In the genomic region with DNA sequence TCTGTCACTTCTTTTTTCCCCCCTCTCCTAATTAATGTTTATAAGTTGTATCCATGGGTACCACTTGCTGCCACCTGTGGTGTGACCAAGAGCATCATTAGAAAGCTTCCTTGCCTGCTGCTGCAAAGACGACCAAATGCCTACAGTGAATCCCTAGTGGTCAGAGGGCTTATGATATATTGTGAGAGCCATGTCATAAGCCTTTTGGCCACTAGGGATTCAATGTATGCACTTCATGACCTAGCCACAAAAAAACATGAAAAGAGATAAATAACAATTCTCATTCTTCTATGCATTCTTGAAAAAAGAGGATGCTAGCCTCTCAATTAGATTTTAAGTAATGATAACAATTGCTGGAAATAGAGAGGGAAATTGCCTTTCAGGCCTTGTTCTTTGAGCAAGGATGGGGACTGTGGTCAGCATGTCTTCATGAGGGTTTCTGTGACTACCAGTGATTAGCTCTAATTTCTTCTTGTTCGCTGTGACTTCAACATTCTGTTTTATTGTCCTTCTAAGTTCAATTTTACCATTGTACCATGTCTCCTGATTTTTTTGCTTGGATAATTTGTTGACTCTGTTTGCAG, we compare ENCODE assay signal across 10 cellular contexts.
DNase-seq lines count a peak whose midpoint lies in the region; ATAC-seq, FAIRE-seq and TF ChIP-seq lines count a peak whose summit lies in the region.
"Had no signal": no experiment of that assay in that cellular context is flagged by ENCODE, and none has a peak within 500 bp of the region (broad histone marks: within the 10 kb centered on the region; RNA-seq: fewer than 3 reads in every experiment).

No MANE protein-coding gene starts in this region.

- intact Hi-C loops in lower leg skin (cut with DNase I; ENCODE audit: low total_unique reads), result no loop called here

- H3K27ac Mint-ChIP-seq in CD8-positive, alpha-beta memory T cell, result no peak overlapping the region

- H3K36me3 Mint-ChIP-seq in CD8-positive, alpha-beta memory T cell, result no peaks in the 10 kb centered on the region

- TF ChIP-seq RAD21 in A549 (conservative IDR thresholded peaks at IDR 0.05 in 1 of 2, IDR thresholded peaks at IDR 0.05 in 1 of 2), result no peak

- H3K9me3 Mint-ChIP-seq in CD8-positive, alpha-beta memory T cell, result no peaks in the 10 kb centered on the region

- ATAC-seq in A549 (peak; percentile 89 to 91), GM18519 (IDR thresholded peaks at IDR 0.05; ENCODE audit: low FRiP score, unreplicated experiment) (peak; percentile 84), GM19328 (IDR thresholded peaks at IDR 0.05; ENCODE audit: unreplicated experiment) (no peak)

- peaks cover 2 to 9% of the 10 kb centered on the region in 2 donors for H3K27me3 Mint-ChIP-seq in CD8-positive, alpha-beta memory T cell

- H3K79me2 ChIP-seq in Karpas-422 (ENCODE audit: low read length), result no peaks in the 10 kb centered on the region

- POLR2A ChIA-PET in A549 (lab: Yijun Ruan, JAX), result no interaction called here
- POLR2A ChIA-PET in CD8-positive, alpha-beta memory T cell (lab: Charles Lee), result no interaction called here

- peaks cover 9% of the 10 kb centered on the region; the same call in 2 of the 3 replicates for H3K4me1 ChIP-seq in A549
- no peaks in the 10 kb centered on the region for H3K4me1 ChIP-seq in Karpas-422 (ENCODE audit: low read length)
- no peaks in the 10 kb centered on the region for H3K4me1 ChIP-seq in CD8-positive, alpha-beta memory T cell (ENCODE audit: insufficient read depth, low read length)
- H3K4me1 ChIP-seq: tibial artery had no signal

- no peak overlapping the region for H3K9ac ChIP-seq in Karpas-422 (ENCODE audit: low read length)

- H3K4me3 Mint-ChIP-seq in CD8-positive, alpha-beta memory T cell, result no peak overlapping the region

- DNase-seq in A549 (ENCODE audit: low read depth in 1 of 2, low spot score in 1 of 2), result peak; percentile 44 to 48
- peak; percentile 65 for DNase-seq in Karpas-422
- DNase-seq in brain microvascular endothelial cell, result peak; percentile 11
- DNase-seq in CD8-positive, alpha-beta memory T cell, result no peak
- no peak for DNase-seq in pons (ENCODE audit: low spot score)
- DNase-seq in lower leg skin (ENCODE audit: low spot score in 2 of 2), result no peak
- DNase-seq: tibial artery had no signal

- H3K9me3 ChIP-seq in A549, result no peaks in the 10 kb centered on the region
- no peaks in the 10 kb centered on the region for H3K9me3 ChIP-seq in Karpas-422 (ENCODE audit: low read length)
- H3K9me3 ChIP-seq in CD8-positive, alpha-beta memory T cell (ENCODE audit: low read length), result no peaks in the 10 kb centered on the region
- H3K9me3 ChIP-seq: tibial artery had no signal

- no peak for FAIRE-seq in A549 (lab: Jason Lieb, UNC)
- FAIRE-seq: G401.6 had no signal

- 68% methylated on average over 2 of the region's 2 CpGs for WGBS in A549 (ENCODE audit: missing lambda C conversion rate)
- 71 to 82% methylated on average over 2 of the region's 2 CpGs for WGBS in lower leg skin, 2 donors

- H3K9me2 ChIP-seq in Karpas-422 (replicated peaks; ENCODE audit: insufficient read depth, low read length), result no peaks in the 10 kb centered on the region

- H2AFZ ChIP-seq in Karpas-422 (ENCODE audit: low read length), result no peak overlapping the region

- H3K4me2 ChIP-seq in A549 (no peak overlapping the region), Karpas-422 (ENCODE audit: low read depth, low read length, poor library complexity, severe bottlenecking) (no peak overlapping the region)

- H3K36me3 ChIP-seq in Karpas-422 (ENCODE audit: insufficient read depth, low read length), result no peaks in the 10 kb centered on the region
- H3K36me3 ChIP-seq in brain microvascular endothelial cell (replicated peaks), result no peaks in the 10 kb centered on the region
- H3K36me3 ChIP-seq in CD8-positive, alpha-beta memory T cell (ENCODE audit: insufficient read depth, low read length), result no peaks in the 10 kb centered on the region
- H3K36me3 ChIP-seq: tibial artery had no signal

- TF ChIP-seq EP300 in A549 (IDR thresholded peaks at IDR 0.05), result no peak

- H3K27me3 ChIP-seq in Karpas-422 (ENCODE audit: low read length) (no peaks in the 10 kb centered on the region), brain microvascular endothelial cell (replicated peaks) (no peaks in the 10 kb centered on the region)
- H3K27me3 ChIP-seq in CD8-positive, alpha-beta memory T cell (ENCODE audit: insufficient read depth, low read length, poor library complexity, severe bottlenecking), result no peaks in the 10 kb centered on the region
- H3K27me3 ChIP-seq: tibial artery had no signal

- H3K27ac ChIP-seq in A549 (no peak overlapping the region), Karpas-422 (ENCODE audit: low read length) (no peak overlapping the region), brain microvascular endothelial cell (no peak overlapping the region)
- H3K27ac ChIP-seq in CD8-positive, alpha-beta memory T cell (ENCODE audit: low read depth, low read length), result no peak overlapping the region
- H3K27ac ChIP-seq: tibial artery had no signal

- H3K4me3 ChIP-seq in A549 (no peak overlapping the region), Karpas-422 (ENCODE audit: low read length) (no peak overlapping the region), brain microvascular endothelial cell (ENCODE audit: low read depth, low read length) (no peak overlapping the region), lower leg skin (ENCODE audit: low read depth, poor library complexity, severe bottlenecking) (no peak overlapping the region)
- no peak overlapping the region for H3K4me3 ChIP-seq in CD8-positive, alpha-beta memory T cell (ENCODE audit: low read length)
- H3K4me3 ChIP-seq: tibial artery had no signal

- TF ChIP-seq CTCF in A549 (IDR thresholded peaks at IDR 0.05) (peak; percentile 7; the same call in 1 of the 3 replicates), brain microvascular endothelial cell (IDR thresholded peaks at IDR 0.05; ENCODE audit: low read depth, low read length, missing control alignments) (peak; percentile 59), lower leg skin (IDR thresholded peaks at IDR 0.05) (no peak)

- H4K20me1 ChIP-seq in Karpas-422 (ENCODE audit: insufficient read depth, low read depth, low read length), result no peaks in the 10 kb centered on the region

- H3K4me1 Mint-ChIP-seq in CD8-positive, alpha-beta memory T cell, result no peaks in the 10 kb centered on the region

- in situ Hi-C loops in brain microvascular endothelial cell (cut with HindIII; ENCODE audit: low pct_ligation_motif_present, low sequenced_read_pairs), result no loop called here

- TF ChIP-seq POLR2A in A549 (IDR thresholded peaks at IDR 0.05; ENCODE audit: low read length), result no peak
- TF ChIP-seq POLR2A in lower leg skin (IDR thresholded peaks at IDR 0.05), result no peak

- CTCF ChIA-PET in A549 (lab: Yijun Ruan, JAX), result interaction anchor here (0.7 to 1.2 kb wide), 4 partner anchors 9 to 20 kb away, joined by 3 read pairs; no protein-coding TSS in a partner anchor
- CTCF ChIA-PET in CD8-positive, alpha-beta memory T cell (lab: Charles Lee), result no interaction called here

TF ChIP-seq in A549, 52 proteins besides CTCF, POLR2A, EP300 and RAD21:
- TF ChIP-seq PHF8 (IDR thresholded peaks at IDR 0.05; ENCODE audit: borderline replicate concordance, low read depth) (no peak), POLR2AphosphoS2 (conservative IDR thresholded peaks at IDR 0.05; ENCODE audit: low read length) (no peak), CEBPB (IDR thresholded peaks at IDR 0.05) (no peak), EHMT2 (IDR thresholded peaks at IDR 0.05; ENCODE audit: low read depth) (no peak), HEYL (CRISPR knock-in tag; IDR thresholded peaks at IDR 0.05) (no peak), MYC (IDR thresholded peaks at IDR 0.05; ENCODE audit: borderline replicate concordance, low read length) (no peak), CHD4 (IDR thresholded peaks at IDR 0.05; ENCODE audit: borderline replicate concordance) (no peak), JUNB (IDR thresholded peaks at IDR 0.05) (no peak), RNF2 (IDR thresholded peaks at IDR 0.05; ENCODE audit: borderline replicate concordance, low read depth) (no peak), SREBF2 (IDR thresholded peaks at IDR 0.05) (no peak), NFE2L2 (conservative IDR thresholded peaks at IDR 0.05; ENCODE audit: low read length) (no peak), HDAC2 (IDR thresholded peaks at IDR 0.05) (no peak), SMC3 (IDR thresholded peaks at IDR 0.05) (no peak)
- TF ChIP-seq, protein P1, sequence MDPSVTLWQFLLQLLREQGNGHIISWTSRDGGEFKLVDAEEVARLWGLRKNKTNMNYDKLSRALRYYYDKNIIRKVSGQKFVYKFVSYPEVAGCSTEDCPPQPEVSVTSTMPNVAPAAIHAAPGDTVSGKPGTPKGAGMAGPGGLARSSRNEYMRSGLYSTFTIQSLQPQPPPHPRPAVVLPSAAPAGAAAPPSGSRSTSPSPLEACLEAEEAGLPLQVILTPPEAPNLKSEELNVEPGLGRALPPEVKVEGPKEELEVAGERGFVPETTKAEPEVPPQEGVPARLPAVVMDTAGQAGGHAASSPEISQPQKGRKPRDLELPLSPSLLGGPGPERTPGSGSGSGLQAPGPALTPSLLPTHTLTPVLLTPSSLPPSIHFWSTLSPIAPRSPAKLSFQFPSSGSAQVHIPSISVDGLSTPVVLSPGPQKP (IDR thresholded peaks at IDR 0.05; ENCODE audit: low read depth, low read length), result no peak
- TF ChIP-seq, protein P2, sequence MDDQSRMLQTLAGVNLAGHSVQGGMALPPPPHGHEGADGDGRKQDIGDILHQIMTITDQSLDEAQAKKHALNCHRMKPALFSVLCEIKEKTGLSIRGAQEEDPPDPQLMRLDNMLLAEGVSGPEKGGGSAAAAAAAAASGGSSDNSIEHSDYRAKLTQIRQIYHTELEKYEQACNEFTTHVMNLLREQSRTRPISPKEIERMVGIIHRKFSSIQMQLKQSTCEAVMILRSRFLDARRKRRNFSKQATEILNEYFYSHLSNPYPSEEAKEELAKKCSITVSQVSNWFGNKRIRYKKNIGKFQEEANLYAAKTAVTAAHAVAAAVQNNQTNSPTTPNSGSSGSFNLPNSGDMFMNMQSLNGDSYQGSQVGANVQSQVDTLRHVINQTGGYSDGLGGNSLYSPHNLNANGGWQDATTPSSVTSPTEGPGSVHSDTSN (IDR thresholded peaks at IDR 0.05), result no peak
- TF ChIP-seq, protein P3, sequence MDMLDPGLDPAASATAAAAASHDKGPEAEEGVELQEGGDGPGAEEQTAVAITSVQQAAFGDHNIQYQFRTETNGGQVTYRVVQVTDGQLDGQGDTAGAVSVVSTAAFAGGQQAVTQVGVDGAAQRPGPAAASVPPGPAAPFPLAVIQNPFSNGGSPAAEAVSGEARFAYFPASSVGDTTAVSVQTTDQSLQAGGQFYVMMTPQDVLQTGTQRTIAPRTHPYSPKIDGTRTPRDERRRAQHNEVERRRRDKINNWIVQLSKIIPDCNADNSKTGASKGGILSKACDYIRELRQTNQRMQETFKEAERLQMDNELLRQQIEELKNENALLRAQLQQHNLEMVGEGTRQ (IDR thresholded peaks at IDR 0.05), result no peak
- TF ChIP-seq, protein P4, sequence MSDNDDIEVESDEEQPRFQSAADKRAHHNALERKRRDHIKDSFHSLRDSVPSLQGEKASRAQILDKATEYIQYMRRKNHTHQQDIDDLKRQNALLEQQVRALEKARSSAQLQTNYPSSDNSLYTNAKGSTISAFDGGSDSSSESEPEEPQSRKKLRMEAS (IDR thresholded peaks at IDR 0.05), result no peak

Comparison
In these comparisons a context has a peak if more than half of its experiments do, and no peak if none do; other contexts are left out.
1. DNase-seq: peak in A549 (2 of 2), Karpas-422 (single experiment) and brain microvascular endothelial cell (single experiment); none in CD8-positive, alpha-beta memory T cell (0 of 5), pons (single experiment) and lower leg skin (0 of 2).
2. CTCF ChIP-seq: peak in A549 (single experiment) and brain microvascular endothelial cell (single experiment); none in lower leg skin (0 of 3).